ENCODE assay signal across 21 cellular contexts in the genomic region with DNA sequence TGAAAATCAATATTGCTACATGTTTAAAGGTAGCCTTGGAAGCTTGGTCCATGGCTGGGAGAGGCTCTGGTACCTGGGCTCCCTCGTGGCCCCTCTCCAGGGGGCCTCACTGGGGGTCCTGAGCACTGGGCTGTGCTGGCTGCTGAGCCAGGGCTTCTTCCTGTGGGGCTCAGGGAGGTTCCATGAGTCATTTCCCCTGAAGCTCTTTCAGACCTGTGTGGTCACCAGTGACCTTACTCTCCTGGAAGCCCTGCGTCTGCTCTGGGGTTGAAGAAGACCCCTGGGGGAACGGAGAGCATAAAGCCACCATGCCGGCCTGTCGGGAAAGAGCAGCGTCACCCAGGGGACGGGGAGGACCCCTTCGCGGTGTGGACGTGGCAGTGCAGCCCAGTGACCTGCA.
A peak's percentile ranks its signal among the peaks of the same experiment; 100 is the strongest.
DNase-seq lines count a peak whose midpoint lies in the region; ATAC-seq, FAIRE-seq and TF ChIP-seq lines count a peak whose summit lies in the region.
"Had no signal": no experiment of that assay in that cellular context is flagged by ENCODE, and none has a peak within 500 bp of the region (broad histone marks: within the 10 kb centered on the region; RNA-seq: fewer than 3 reads in every experiment).

No MANE protein-coding gene starts in this region.

- H3K27me3 Mint-ChIP-seq in activated naive CD8-positive, alpha-beta T cell treated with anti-CD3 and anti-CD28 coated beads, Interleukin-2, amount 50 U/mL, for 24 hours = no peaks in the 10 kb centered on the region
- H3K27me3 Mint-ChIP-seq in activated naive CD8-positive, alpha-beta T cell treated with anti-CD3 and anti-CD28 coated beads for 36 hours = no peaks in the 10 kb centered on the region
- H3K27me3 Mint-ChIP-seq: CD4-positive, alpha-beta memory T cell had no signal

- H3K27ac ChIP-seq in right atrium auricular region = no peak overlapping the region
- H3K27ac ChIP-seq: A549, left lung, right lobe of liver, uterus had no signal

- peaks cover 0 to 35% of the 10 kb centered on the region in 2 donors for H3K4me1 ChIP-seq in right atrium auricular region
- H3K4me1 ChIP-seq: A549, left lung, right lobe of liver, uterus had no signal

- peaks cover 8% of the 10 kb centered on the region for H3K4me1 Mint-ChIP-seq in activated naive CD8-positive, alpha-beta T cell treated with anti-CD3 and anti-CD28 coated beads, Interleukin-2, amount 50 U/mL, for 24 hours
- peaks cover 2% of the 10 kb centered on the region for H3K4me1 Mint-ChIP-seq in activated naive CD8-positive, alpha-beta T cell treated with anti-CD3 and anti-CD28 coated beads for 36 hours

- peaks cover 2% of the 10 kb centered on the region for H3K36me3 Mint-ChIP-seq in activated naive CD8-positive, alpha-beta T cell treated with anti-CD3 and anti-CD28 coated beads, Interleukin-2, amount 50 U/mL, for 24 hours (ENCODE audit: low read depth)
- H3K36me3 Mint-ChIP-seq in activated naive CD8-positive, alpha-beta T cell treated with anti-CD3 and anti-CD28 coated beads for 36 hours = no peaks in the 10 kb centered on the region

- no peak overlapping the region for H3K4me3 Mint-ChIP-seq in activated naive CD8-positive, alpha-beta T cell treated with anti-CD3 and anti-CD28 coated beads, Interleukin-2, amount 50 U/mL, for 24 hours
- H3K4me3 Mint-ChIP-seq in activated naive CD8-positive, alpha-beta T cell treated with anti-CD3 and anti-CD28 coated beads for 36 hours = no peak overlapping the region
- H3K4me3 Mint-ChIP-seq: CD4-positive, alpha-beta memory T cell had no signal

- H3K9me3 ChIP-seq in right atrium auricular region = no peaks in the 10 kb centered on the region
- H3K9me3 ChIP-seq: A549, left lung, right lobe of liver, uterus had no signal

- H3K27me3 ChIP-seq in right atrium auricular region = no peaks in the 10 kb centered on the region
- H3K27me3 ChIP-seq: left lung, right lobe of liver, uterus had no signal

- FAIRE-seq in urothelium cell line (lab: Jason Lieb, UNC) = no peak
- FAIRE-seq: A549 had no signal

- H3K9me3 Mint-ChIP-seq in activated naive CD8-positive, alpha-beta T cell treated with anti-CD3 and anti-CD28 coated beads, Interleukin-2, amount 50 U/mL, for 24 hours = no peaks in the 10 kb centered on the region
- H3K9me3 Mint-ChIP-seq in activated naive CD8-positive, alpha-beta T cell treated with anti-CD3 and anti-CD28 coated beads for 36 hours = no peaks in the 10 kb centered on the region

- no peaks in the 10 kb centered on the region for H3K36me3 ChIP-seq in right atrium auricular region
- H3K36me3 ChIP-seq: left lung, right lobe of liver, uterus had no signal

- TF ChIP-seq CTCF in fibroblast of pulmonary artery (IDR thresholded peaks at IDR 0.05; ENCODE audit: low read length, missing control alignments) = no peak
- no peak for TF ChIP-seq CTCF in right atrium auricular region (IDR thresholded peaks at IDR 0.05)

- H3K4me3 ChIP-seq in fibroblast of pulmonary artery (replicated peaks; ENCODE audit: low read depth, low read length) (no peak overlapping the region), right atrium auricular region (no peak overlapping the region)
- H3K4me3 ChIP-seq: A549, left lung, right lobe of liver, uterus had no signal

- ATAC-seq in activated naive CD8-positive, alpha-beta T cell treated with anti-CD3 and anti-CD28 coated beads, Interleukin-2, amount 50 U/mL, for 24 hours = peak; percentile 20
- ATAC-seq in HG02884 (IDR thresholded peaks at IDR 0.05; ENCODE audit: unreplicated experiment) = no peak
- ATAC-seq: A549, left lung, right lobe of liver had no signal

- no peak overlapping the region for H3K27ac Mint-ChIP-seq in activated naive CD8-positive, alpha-beta T cell treated with anti-CD3 and anti-CD28 coated beads, Interleukin-2, amount 50 U/mL, for 24 hours
- H3K27ac Mint-ChIP-seq in activated naive CD8-positive, alpha-beta T cell treated with anti-CD3 and anti-CD28 coated beads for 36 hours = no peak overlapping the region

- no peak for DNase-seq in activated naive CD8-positive, alpha-beta T cell treated with anti-CD3 and anti-CD28 coated beads, Interleukin-2, amount 50 U/mL, for 24 hours
- DNase-seq in activated naive CD8-positive, alpha-beta T cell treated with anti-CD3 and anti-CD28 coated beads for 36 hours = no peak
- peak; percentile 5 for DNase-seq in T1000 (lab: John Stamatoyannopoulos, UW)
- DNase-seq in fibroblast of pulmonary artery (ENCODE audit: low read depth) = peak; percentile 45
- peak; percentile 40 for DNase-seq in urothelium cell line (ENCODE audit: low spot score)
- DNase-seq in right atrium auricular region (ENCODE audit: low spot score) = no peak
- no peak for DNase-seq in DMS53 (lab: John Stamatoyannopoulos, UW)
- DNase-seq: activated CD4-positive, alpha-beta T cell treated with anti-CD3 and anti-CD28 coated beads, Interleukin-2, amount 50 U/mL, for 1 hour; activated naive CD4-positive, alpha-beta T cell treated with anti-CD3 and anti-CD28 coated beads, Interleukin-2, amount 50 U/mL, for 16 hours; CD4-positive, alpha-beta memory T cell; DMS79 treated with DMSO at 0.1 percent for 48 hours; effector memory CD4-positive, alpha-beta T cell; left lung; MV-4-11; NCI-H2081 treated with DMSO at 0.1 percent for 48 hours; NCI-H526; OCI-M1; right lobe of liver; uterus had no signal

Comparison
In these comparisons a context has a peak if more than half of its experiments do, and no peak if none do; other contexts are left out.
1. DNase-seq: peak in T1000 (single experiment), fibroblast of pulmonary artery (single experiment) and urothelium cell line (single experiment); none in activated naive CD8-positive, alpha-beta T cell treated with anti-CD3 and anti-CD28 coated beads, Interleukin-2, amount 50 U/mL, for 24 hours (single experiment), activated naive CD8-positive, alpha-beta T cell treated with anti-CD3 and anti-CD28 coated beads for 36 hours (single experiment), right atrium auricular region (single experiment) and DMS53 (single experiment).